Comparison of ENCODE assay signal across 24 cellular contexts in the genomic region with DNA sequence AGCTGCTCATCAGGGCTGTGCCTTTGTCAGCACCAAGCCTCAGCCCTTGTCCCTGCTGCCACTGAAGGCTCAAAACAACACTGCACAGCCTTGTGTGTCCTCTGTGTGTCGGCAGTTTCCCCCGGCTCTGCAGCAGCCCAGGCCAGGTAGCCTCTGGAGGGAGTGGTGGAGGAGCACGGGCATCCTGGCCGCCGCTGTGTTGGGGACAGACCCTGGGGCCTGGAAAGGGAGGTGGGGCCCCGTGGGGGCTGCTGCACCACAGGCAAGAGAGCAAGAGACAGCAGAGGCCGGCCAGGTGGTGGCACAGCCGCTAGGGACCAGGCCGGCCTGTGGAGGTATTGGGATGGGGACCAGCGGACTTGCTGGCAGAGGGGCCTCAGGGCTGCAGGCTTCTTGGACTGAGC.
A peak's percentile ranks its signal among the peaks of the same experiment; 100 is the strongest.
DNase-seq lines count a peak whose midpoint lies in the region; ATAC-seq and TF ChIP-seq lines count a peak whose summit lies in the region.
"Had no signal": no experiment of that assay in that cellular context is flagged by ENCODE, and none has a peak within 500 bp of the region (broad histone marks: within the 10 kb centered on the region; RNA-seq: fewer than 3 reads in every experiment).

No MANE protein-coding gene starts in this region.

- no peaks in the 10 kb centered on the region for H3K9me2 ChIP-seq in PC-9 (ENCODE audit: insufficient read depth)

- no peak overlapping the region for H3K27ac Mint-ChIP-seq in activated CD8-positive, alpha-beta memory T cell treated with anti-CD3 and anti-CD28 coated beads, Interleukin-2, amount 10 ng/mL, durations not matched to agents 7 days and 5 days
- H3K27ac Mint-ChIP-seq: activated CD4-positive, alpha-beta T cell treated with anti-CD3 and anti-CD28 coated beads for 36 hours; activated naive CD8-positive, alpha-beta T cell; CD4-positive, alpha-beta T cell; memory B cell; T-helper 1 cell treated with Interleukin-12 subunit alpha and Interleukin-12 subunit beta and Interleukin-4 antibody, amounts not matched to agents 30 μg/mL and 1 μg/mL, for 36 hours had no signal

- 89 to 96% (median 92%) methylated on average over 10 of the region's 10 CpGs for WGBS in psoas muscle, 3 donors

- H3K36me3 ChIP-seq in HUES6 (ENCODE audit: control insufficient read depth, insufficient read depth, low read length) (peaks cover 92% of the 10 kb centered on the region), psoas muscle (ENCODE audit: insufficient read depth in 1 of 2, low read depth in 1 of 2) (peaks cover 0 to 73% of the 10 kb centered on the region in 2 donors), PC-9 (ENCODE audit: low read depth) (no peaks in the 10 kb centered on the region)

- H3K4me3 ChIP-seq in HUES6 (ENCODE audit: low read depth, low read length): no peak overlapping the region
- H3K4me3 ChIP-seq in psoas muscle: no peak overlapping the region
- no peak overlapping the region for H3K4me3 ChIP-seq in PC-9

- no peak overlapping the region for H2AFZ ChIP-seq in PC-9

- no peaks in the 10 kb centered on the region for H3F3A ChIP-seq in PC-9 (ENCODE audit: insufficient read depth, low read depth)

- H3K27me3 ChIP-seq in HUES6 (ENCODE audit: control insufficient read depth, insufficient read depth, low read length): no peaks in the 10 kb centered on the region
- H3K27me3 ChIP-seq in psoas muscle (ENCODE audit: insufficient read depth in 3 of 3, low read length in 2 of 3): no peaks in the 10 kb centered on the region
- H3K27me3 ChIP-seq in PC-9 (ENCODE audit: insufficient read depth, low read depth): no peaks in the 10 kb centered on the region

- DNase-seq in activated CD8-positive, alpha-beta memory T cell treated with anti-CD3 and anti-CD28 coated beads, Interleukin-2, amount 50 U/mL, for 4 hours: peak; percentile 6
- no peak for DNase-seq in activated CD8-positive, alpha-beta memory T cell treated with anti-CD3 and anti-CD28 coated beads, Interleukin-2, amount 10 ng/mL, durations not matched to agents 7 days and 5 days
- DNase-seq in left ventricle myocardium superior (peak; percentile 28), psoas muscle (peak; percentile 9 to 34), OCI-M1 (lab: John Stamatoyannopoulos, UW) (no peak), PC-9 (no peak), DMS 273 (lab: John Stamatoyannopoulos, UW; ENCODE audit: unreplicated experiment) (no peak)
- DNase-seq: activated CD4-positive, alpha-beta T cell treated with anti-CD3 and anti-CD28 coated beads for 36 hours; activated T-cell treated with anti-CD3 and anti-CD28 coated beads, Interleukin-2, amount 50 U/mL, for 48 hours; cerebellar nuclear complex; DMS 273 treated with DMSO at 0.1 percent for 48 hours; glutamatergic neuron; KG1; NCI-H146; NCI-H524; retina; stimulated activated CD4-positive, alpha-beta T cell treated with anti-CD3 and anti-CD28 coated beads, Interleukin-15, amount 100 ng/mL, for 24 hours had no signal

- BruUV-seq in PC-9 (replicated peaks; lab: Mats Ljungman, UMichigan): no TSS peak

- no peak for ATAC-seq in activated CD8-positive, alpha-beta memory T cell treated with anti-CD3 and anti-CD28 coated beads, Interleukin-2, amount 10 ng/mL, durations not matched to agents 7 days and 5 days
- ATAC-seq in left ventricle myocardium superior: no peak
- ATAC-seq in psoas muscle: no peak
- ATAC-seq: activated CD4-positive, alpha-beta T cell treated with anti-CD3 and anti-CD28 coated beads for 36 hours had no signal

- H3K4me1 Mint-ChIP-seq in activated CD8-positive, alpha-beta memory T cell treated with anti-CD3 and anti-CD28 coated beads, Interleukin-2, amount 10 ng/mL, durations not matched to agents 7 days and 5 days: no peaks in the 10 kb centered on the region
- H3K4me1 Mint-ChIP-seq: activated CD4-positive, alpha-beta T cell treated with anti-CD3 and anti-CD28 coated beads for 36 hours; memory B cell had no signal

- H3K9me3 ChIP-seq in HUES6 (ENCODE audit: control insufficient read depth, insufficient read depth, low read depth, low read length) (no peaks in the 10 kb centered on the region), psoas muscle (no peaks in the 10 kb centered on the region), PC-9 (ENCODE audit: insufficient read depth, low read depth) (no peaks in the 10 kb centered on the region)

- TF ChIP-seq CTCF in psoas muscle (IDR thresholded peaks at IDR 0.05) (no peak), PC-9 (conservative IDR thresholded peaks at IDR 0.05) (no peak)

- no peak overlapping the region for H3K9ac ChIP-seq in HUES6 (ENCODE audit: low read length)

- H3K4me3 Mint-ChIP-seq in activated CD8-positive, alpha-beta memory T cell treated with anti-CD3 and anti-CD28 coated beads, Interleukin-2, amount 10 ng/mL, durations not matched to agents 7 days and 5 days: no peak overlapping the region
- H3K4me3 Mint-ChIP-seq: activated CD4-positive, alpha-beta T cell treated with anti-CD3 and anti-CD28 coated beads for 36 hours; activated naive CD8-positive, alpha-beta T cell; CD4-positive, alpha-beta T cell; memory B cell; T-helper 1 cell treated with Interleukin-12 subunit alpha and Interleukin-12 subunit beta and Interleukin-4 antibody, amounts not matched to agents 30 μg/mL and 1 μg/mL, for 36 hours had no signal

- no peaks in the 10 kb centered on the region for H4K20me1 ChIP-seq in PC-9 (ENCODE audit: insufficient read depth)

- H3K27me3 Mint-ChIP-seq in activated CD8-positive, alpha-beta memory T cell treated with anti-CD3 and anti-CD28 coated beads, Interleukin-2, amount 10 ng/mL, durations not matched to agents 7 days and 5 days: no peaks in the 10 kb centered on the region
- H3K27me3 Mint-ChIP-seq: activated CD4-positive, alpha-beta T cell treated with anti-CD3 and anti-CD28 coated beads for 36 hours; activated naive CD8-positive, alpha-beta T cell; CD4-positive, alpha-beta T cell; memory B cell had no signal

- H3K79me2 ChIP-seq in PC-9 (ENCODE audit: low read depth): no peaks in the 10 kb centered on the region

- intact Hi-C loops in left ventricle myocardium superior (cut with micrococcal nuclease) (no loop called here), psoas muscle (cut with DNase I) (no loop called here), PC-9 (cut with micrococcal nuclease; ENCODE audit: unreplicated experiment) (no loop called here)

- peaks cover 24% of the 10 kb centered on the region for H3K36me3 Mint-ChIP-seq in activated CD8-positive, alpha-beta memory T cell treated with anti-CD3 and anti-CD28 coated beads, Interleukin-2, amount 10 ng/mL, durations not matched to agents 7 days and 5 days

- no peaks in the 10 kb centered on the region for H3K9me3 Mint-ChIP-seq in activated CD8-positive, alpha-beta memory T cell treated with anti-CD3 and anti-CD28 coated beads, Interleukin-2, amount 10 ng/mL, durations not matched to agents 7 days and 5 days (ENCODE audit: low read depth)
- H3K9me3 Mint-ChIP-seq: CD4-positive, alpha-beta T cell; memory B cell; T-helper 1 cell treated with Interleukin-12 subunit alpha and Interleukin-12 subunit beta and Interleukin-4 antibody, amounts not matched to agents 30 μg/mL and 1 μg/mL, for 36 hours had no signal

- CTCF ChIA-PET in activated CD8-positive, alpha-beta memory T cell treated with anti-CD3 and anti-CD28 coated beads, Interleukin-2, amount 10 ng/mL, durations not matched to agents 7 days and 5 days (lab: Charles Lee): no interaction called here
- CTCF ChIA-PET in PC-9 (lab: Charles Lee): no interaction called here

- H3K4me2 ChIP-seq in PC-9: no peak overlapping the region

- POLR2A ChIA-PET in PC-9 (lab: Charles Lee; ENCODE audit: unreplicated experiment): no interaction called here

- H3K4me1 ChIP-seq in HUES6 (ENCODE audit: control insufficient read depth, insufficient read depth, low read length): no peaks in the 10 kb centered on the region
- H3K4me1 ChIP-seq in psoas muscle: no peaks in the 10 kb centered on the region
- no peaks in the 10 kb centered on the region for H3K4me1 ChIP-seq in PC-9 (replicated peaks; ENCODE audit: insufficient read depth)

- H3K27ac ChIP-seq in HUES6 (ENCODE audit: low read depth, low read length) (peak overlapping the region; percentile 40; the same call in 1 of the 2 replicates), psoas muscle (no peak overlapping the region), PC-9 (no peak overlapping the region)
- H3K27ac ChIP-seq: 22Rv1, epithelial cell of prostate had no signal

Comparison
In these comparisons a context has a peak if more than half of its experiments do, and no peak if none do; other contexts are left out.
1. DNase-seq: peak in activated CD8-positive, alpha-beta memory T cell treated with anti-CD3 and anti-CD28 coated beads, Interleukin-2, amount 50 U/mL, for 4 hours (single experiment), left ventricle myocardium superior (single experiment) and psoas muscle (2 of 2); none in activated CD8-positive, alpha-beta memory T cell treated with anti-CD3 and anti-CD28 coated beads, Interleukin-2, amount 10 ng/mL, durations not matched to agents 7 days and 5 days (single experiment), OCI-M1 (single experiment), PC-9 (0 of 2) and DMS 273 (single experiment).